21 cellular contexts compared by ENCODE assay signal in the genomic region with DNA sequence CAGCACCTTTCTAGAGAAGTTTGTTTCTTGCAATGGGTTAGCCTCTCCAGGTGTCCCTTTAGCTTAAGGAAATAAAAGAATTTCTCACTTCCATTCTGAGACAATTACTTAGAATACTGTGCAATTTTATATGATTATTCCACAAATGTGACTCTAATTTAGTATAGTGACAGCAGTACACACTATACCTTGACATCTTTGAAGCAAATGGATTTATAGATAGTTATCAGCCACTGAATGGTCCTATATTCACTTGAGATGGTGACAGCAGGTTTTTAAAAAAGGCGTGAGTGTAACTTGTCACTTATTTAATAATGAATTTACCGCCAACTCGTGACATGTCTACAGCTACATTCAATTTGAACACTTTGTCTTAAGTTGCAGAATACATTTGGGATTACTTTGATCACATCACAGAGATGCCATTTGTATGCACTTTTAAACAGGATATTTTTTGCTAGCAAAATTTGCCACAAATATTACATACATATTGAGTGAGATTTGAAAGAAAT.
"Had no signal": no experiment of that assay in that cellular context is flagged by ENCODE, and none has a peak within 500 bp of the region (broad histone marks: within the 10 kb centered on the region; RNA-seq: fewer than 3 reads in every experiment).

No MANE protein-coding gene starts in this region.

- H3K36me3 ChIP-seq: colonic mucosa, gastroesophageal sphincter had no signal

- H3K4me1 ChIP-seq: esophagus squamous epithelium, left lung had no signal

- H3K4me3 Mint-ChIP-seq: dendritic cell treated with granulocyte-macrophage colony-stimulating factor and Interleukin-4, amounts not matched to agents 40 ng/mL and 50 ng/mL, for 4 days; effector memory CD8-positive, alpha-beta T cell; endodermal cell had no signal

- H3K4me3 ChIP-seq: colonic mucosa, esophagus squamous epithelium, gastroesophageal sphincter, heart left ventricle, hepatocyte, left lung, lower lobe of right lung had no signal

- H3K9me3 Mint-ChIP-seq: dendritic cell treated with granulocyte-macrophage colony-stimulating factor and Interleukin-4, amounts not matched to agents 40 ng/mL and 50 ng/mL, for 4 days; effector memory CD8-positive, alpha-beta T cell; endodermal cell had no signal

- H3K27ac ChIP-seq: colonic mucosa, epithelial cell of prostate, esophagus squamous epithelium, heart left ventricle, hepatocyte, left lung, lower lobe of right lung had no signal

- ATAC-seq: effector memory CD8-positive, alpha-beta T cell; esophagus mucosa; gastroesophageal sphincter; heart left ventricle; left cardiac atrium; left lung; left ventricle myocardium superior; lower lobe of right lung had no signal

- H3K27me3 Mint-ChIP-seq: dendritic cell treated with granulocyte-macrophage colony-stimulating factor and Interleukin-4, amounts not matched to agents 40 ng/mL and 50 ng/mL, for 4 days; effector memory CD8-positive, alpha-beta T cell had no signal

- H3K27ac Mint-ChIP-seq: dendritic cell treated with granulocyte-macrophage colony-stimulating factor and Interleukin-4, amounts not matched to agents 40 ng/mL and 50 ng/mL, for 4 days; endodermal cell had no signal

- H3K9me3 ChIP-seq: colonic mucosa, esophagus squamous epithelium, gastroesophageal sphincter, left lung, lower lobe of right lung had no signal

- DNase-seq: colonic mucosa; cortex of kidney; effector CD8-positive, alpha-beta T cell; effector memory CD8-positive, alpha-beta T cell; endodermal cell; erythroblast; esophagus squamous epithelium; foreskin fibroblast; foreskin melanocyte; heart left ventricle; left cardiac atrium; left lung; left ventricle myocardium superior; lower lobe of right lung; mesenchymal stem cell; midbrain had no signal

- H3K27me3 ChIP-seq: colonic mucosa, esophagus squamous epithelium, gastroesophageal sphincter, heart left ventricle, hepatocyte, left lung had no signal
